12 cellular contexts compared by ENCODE assay signal in the genomic region with DNA sequence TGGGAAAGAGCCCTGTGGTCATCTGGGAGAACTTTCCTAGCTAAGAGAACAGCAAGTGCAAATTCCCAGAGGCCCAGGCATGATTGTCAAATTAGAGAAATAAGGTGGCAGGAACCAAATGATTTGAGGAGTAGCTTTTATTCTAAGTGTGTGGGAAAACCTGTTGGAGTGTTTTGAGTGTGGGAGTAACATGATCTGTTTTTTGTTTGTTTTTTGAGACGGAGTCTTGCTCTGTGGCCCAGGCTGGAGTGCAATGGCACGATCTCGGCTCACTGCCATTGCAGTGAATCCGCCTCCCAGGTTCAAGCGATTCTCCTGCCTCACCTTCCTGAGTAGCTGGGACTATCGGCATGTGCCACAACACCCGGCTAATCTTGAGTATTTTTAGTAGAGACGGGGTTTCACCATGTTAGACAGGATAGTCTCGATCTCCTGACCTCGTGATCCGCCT. TPM values are rescaled to one million over a fixed set of nuclear protein-coding genes. Genes with fewer than 3 reads are reported as not detected.
DNase-seq lines count a peak whose midpoint lies in the region; ATAC-seq and TF ChIP-seq lines count a peak whose summit lies in the region.
"Had no signal": no experiment of that assay in that cellular context is flagged by ENCODE, and none has a peak within 500 bp of the region (broad histone marks: within the 10 kb centered on the region; RNA-seq: fewer than 3 reads in every experiment).

No MANE protein-coding gene starts in this region.

- H3K36me3 Mint-ChIP-seq in GM23338 (ENCODE audit: low read depth) (peaks cover 62% of the 10 kb centered on the region), WTC11 (peaks cover 33% of the 10 kb centered on the region)

- no peak overlapping the region for H3K4me3 ChIP-seq in BLaER1
- peak overlapping the region; percentile 100 for H3K4me3 ChIP-seq in GM23338
- H3K4me3 ChIP-seq in mesenchymal stem cell (ENCODE audit: insufficient read depth in 1 of 2, low read depth in 1 of 2, low read length in 2 of 2): no peak overlapping the region
- no peak overlapping the region for H3K4me3 ChIP-seq in effector memory CD4-positive, alpha-beta T cell (ENCODE audit: insufficient read depth, low read depth, low read length, poor library complexity, severe bottlenecking)
- no peak overlapping the region for H3K4me3 ChIP-seq in ovary
- H3K4me3 ChIP-seq: skin epidermis had no signal

- no peak overlapping the region for H2BK120ac ChIP-seq in mesenchymal stem cell (ENCODE audit: low read depth, low read length)

- peak overlapping the region; percentile 60 for H3K27ac Mint-ChIP-seq in GM23338
- H3K27ac Mint-ChIP-seq in WTC11: peak overlapping the region; percentile 94

- no peak for ATAC-seq in GM23338
- ATAC-seq in WTC11: no peak

- H3K23ac ChIP-seq in mesenchymal stem cell (ENCODE audit: low read length in 2 of 2): no peak overlapping the region

- no peak overlapping the region for H2BK5ac ChIP-seq in mesenchymal stem cell (ENCODE audit: low read depth, low read length, poor library complexity, severe bottlenecking)

- H3K14ac ChIP-seq in mesenchymal stem cell (ENCODE audit: low read length in 2 of 2): no peak overlapping the region

- H3K4me1 Mint-ChIP-seq in GM23338: peaks cover 28% of the 10 kb centered on the region
- peaks cover 39% of the 10 kb centered on the region for H3K4me1 Mint-ChIP-seq in WTC11

- no peak overlapping the region for H3K18ac ChIP-seq in mesenchymal stem cell (ENCODE audit: low read depth in 1 of 2, low read length in 2 of 2)

- H3K79me2 ChIP-seq in GM23338 (replicated peaks; ENCODE audit: insufficient read depth): peaks cover 73% of the 10 kb centered on the region

- no peak overlapping the region for H2BK12ac ChIP-seq in mesenchymal stem cell (ENCODE audit: low read length in 2 of 2)

- no peak overlapping the region for H2BK15ac ChIP-seq in mesenchymal stem cell (ENCODE audit: low read depth, poor library complexity, severe bottlenecking)

- no peak for TF ChIP-seq EP300 in ovary (IDR thresholded peaks at IDR 0.05)

- TF ChIP-seq CTCF in GM23338 (conservative IDR thresholded peaks at IDR 0.05; ENCODE audit: low read depth in 2 of 2) (no peak), WTC11 (IDR thresholded peaks at IDR 0.05) (no peak), ovary (IDR thresholded peaks at IDR 0.05) (no peak)

- no peak overlapping the region for H2AK5ac ChIP-seq in mesenchymal stem cell (ENCODE audit: low read length, severe bottlenecking)

- H2AFZ ChIP-seq in GM23338: no peak overlapping the region
- no peak overlapping the region for H2AFZ ChIP-seq in mesenchymal stem cell (ENCODE audit: low read depth, low read length)

- POLR2A ChIA-PET in WTC11 (lab: Charles Lee): interaction anchor here (2.5 to 2.8 kb wide), 2 partner anchors 19 to 24 kb away, joined by 6 to 23 read pairs; partner anchors contain the start of gene ZC3H4

- H3K27me3 ChIP-seq in BLaER1 (no peaks in the 10 kb centered on the region), GM23338 (ENCODE audit: insufficient read depth) (no peaks in the 10 kb centered on the region), mesenchymal stem cell (ENCODE audit: control insufficient read depth in 1 of 2, insufficient read depth in 1 of 2, low read length in 2 of 2) (no peaks in the 10 kb centered on the region), ovary (no peaks in the 10 kb centered on the region)
- no peaks in the 10 kb centered on the region for H3K27me3 ChIP-seq in effector memory CD4-positive, alpha-beta T cell (replicated peaks; ENCODE audit: control insufficient read depth, insufficient read depth, low read length, poor library complexity, severe bottlenecking)

- 0 out of 2 replicates have a peak, but pooled peaks cover 19% of the 10 kb centered on the region for H3F3A ChIP-seq in GM23338 (replicated peaks; ENCODE audit: low read depth)

- no peaks in the 10 kb centered on the region for H3K79me1 ChIP-seq in mesenchymal stem cell (replicated peaks; ENCODE audit: low read length, poor library complexity, severe bottlenecking)

- H3K9me2 ChIP-seq in GM23338 (ENCODE audit: insufficient read depth): no peaks in the 10 kb centered on the region

- no peak for DNase-seq in GM23338 (ENCODE audit: low spot score)
- no peak for DNase-seq in WTC11 (ENCODE audit: low spot score)
- no peak for DNase-seq in mesenchymal stem cell
- no peak for DNase-seq in NCI-H1417 (lab: John Stamatoyannopoulos, UW)
- no peak for DNase-seq in NCI-H2196 (lab: John Stamatoyannopoulos, UW; ENCODE audit: unreplicated experiment)
- DNase-seq in effector memory CD4-positive, alpha-beta T cell: no peak
- no peak for DNase-seq in ovary
- DNase-seq: DMS79, IMR-90, NCI-H524 had no signal

- peaks cover 40% of the 10 kb centered on the region for H3K4me1 ChIP-seq in BLaER1
- H3K4me1 ChIP-seq in GM23338 (ENCODE audit: insufficient read depth): peaks cover 28% of the 10 kb centered on the region
- H3K4me1 ChIP-seq in mesenchymal stem cell (ENCODE audit: control insufficient read depth, insufficient read depth, low read depth, low read length): peaks cover 6% of the 10 kb centered on the region
- H3K4me1 ChIP-seq in effector memory CD4-positive, alpha-beta T cell (ENCODE audit: control insufficient read depth, insufficient read depth, low read length, poor library complexity, severe bottlenecking): peaks cover 13% of the 10 kb centered on the region
- peaks cover 9% of the 10 kb centered on the region for H3K4me1 ChIP-seq in ovary (ENCODE audit: insufficient read depth)

- peaks cover 23% of the 10 kb centered on the region for H3K27me3 Mint-ChIP-seq in GM23338 (ENCODE audit: insufficient read depth, low read depth, poor library complexity)
- peaks cover 8% of the 10 kb centered on the region; the same call in 1 of the 2 replicates for H3K27me3 Mint-ChIP-seq in WTC11 (ENCODE audit: low read depth)

- peaks cover 71% of the 10 kb centered on the region for H4K20me1 ChIP-seq in BLaER1
- peaks cover 63% of the 10 kb centered on the region for H4K20me1 ChIP-seq in GM23338 (replicated peaks; ENCODE audit: insufficient read depth)

- intact Hi-C loops in ovary (cut with DNase I): no loop called here

- H3K27ac ChIP-seq in BLaER1 (no peak overlapping the region), GM23338 (ENCODE audit: low read depth) (0 out of 2 replicates have a peak overlapping the region, but pooled peaks have one; percentile 97), mesenchymal stem cell (ENCODE audit: low read length, poor library complexity, severe bottlenecking) (no peak overlapping the region), ovary (no peak overlapping the region)
- no peak overlapping the region for H3K27ac ChIP-seq in effector memory CD4-positive, alpha-beta T cell (ENCODE audit: insufficient read depth, low read length, poor library complexity, severe bottlenecking)

- H3K9ac ChIP-seq in BLaER1 (peak overlapping the region; percentile 98; the same call in 1 of the 2 replicates), mesenchymal stem cell (ENCODE audit: low read length) (peak overlapping the region; percentile 96)

- H3K9me3 Mint-ChIP-seq in GM23338 (peaks cover 10% of the 10 kb centered on the region), WTC11 (peaks cover 6% of the 10 kb centered on the region)

- H3K4ac ChIP-seq in mesenchymal stem cell (ENCODE audit: low read depth in 1 of 2, low read length in 2 of 2): no peak overlapping the region

- H4K8ac ChIP-seq in mesenchymal stem cell (ENCODE audit: low read length): no peak overlapping the region

- H3K4me2 ChIP-seq in BLaER1 (peak overlapping the region; percentile 91), GM23338 (peak overlapping the region; percentile 99), mesenchymal stem cell (ENCODE audit: low read length, poor library complexity, severe bottlenecking) (no peak overlapping the region)

- no peak overlapping the region for H4K91ac ChIP-seq in mesenchymal stem cell (ENCODE audit: low read length)

- TF ChIP-seq POLR2A in ovary (IDR thresholded peaks at IDR 0.05): no peak

- CTCF ChIA-PET in WTC11 (lab: Charles Lee): interaction anchor here (0.7 to 3.4 kb wide), 4 partner anchors 54 to 279 kb away, joined by 4 to 19 read pairs (median 16); no protein-coding TSS in a partner anchor

- H3K9me3 ChIP-seq in BLaER1: no peaks in the 10 kb centered on the region
- H3K9me3 ChIP-seq in mesenchymal stem cell (ENCODE audit: control insufficient read depth, low read length): no peaks in the 10 kb centered on the region
- H3K9me3 ChIP-seq in effector memory CD4-positive, alpha-beta T cell (ENCODE audit: control insufficient read depth, low read length): no peaks in the 10 kb centered on the region
- H3K9me3 ChIP-seq in ovary: no peaks in the 10 kb centered on the region

- H3K36me3 ChIP-seq in BLaER1 (peaks cover 57% of the 10 kb centered on the region), GM23338 (ENCODE audit: insufficient read depth) (peaks cover 16% of the 10 kb centered on the region; the same call in 1 of the 2 replicates), mesenchymal stem cell (ENCODE audit: control insufficient read depth in 1 of 2, insufficient read depth in 2 of 2, low read depth in 1 of 2, low read length in 2 of 2) (peaks cover 0 to 7% of the 10 kb centered on the region in 2 experiments), ovary (no peaks in the 10 kb centered on the region)
- no peaks in the 10 kb centered on the region for H3K36me3 ChIP-seq in effector memory CD4-positive, alpha-beta T cell (ENCODE audit: control insufficient read depth, insufficient read depth, low read length)

- 95% methylated on average over 11 of the region's 11 CpGs for WGBS in mesenchymal stem cell
- WGBS in ovary, 3 donors: 48 to 67% (median 51%) methylated on average over 11 of the region's 11 CpGs

- H3K4me3 Mint-ChIP-seq in GM23338 (peak overlapping the region; percentile 98), WTC11 (peak overlapping the region; percentile 96)

TF ChIP-seq in GM23338, 12 proteins besides CTCF, POLR2A, EP300 and RAD21 (continues in another document):
- no peak for TF ChIP-seq STAT1 (IDR thresholded peaks at IDR 0.05; ENCODE audit: unreplicated experiment)

RNA-seq across cellular contexts. Expression of gene SAE1, which starts 2.4 kb away (rescaled TPM):
- total RNA-seq in GM23338 (2014; rRNA removed; shearing (Covaris generic)): 236 and 258 TPM in 2 replicates
- 108 and 115 TPM in 2 replicates for polyA plus RNA-seq in GM23338 (2016; fragmentation: Nextera tagmentation; extraction: Ambion mirVana)
- 215 to 224 TPM (median 221 TPM) in 3 replicates for total RNA-seq in WTC11 (2021)
- 133 TPM for polyA plus RNA-seq in mesenchymal stem cell (2013, experiment 1 of 2)
- 135 TPM for polyA plus RNA-seq in mesenchymal stem cell (2013, experiment 2 of 2)
- 10 to 100 TPM; 25.5 to 64.8 (median 55.6) TPM for total RNA-seq in ovary
- 100 to 1,000 TPM in 1 of 2 donors, 10 to 100 TPM in 1; 47.4 to 138 TPM for polyA plus RNA-seq in ovary

RNA-seq across cellular contexts. Expression of gene ZC3H4, which starts 19.5 kb away (rescaled TPM):
- 33.8 and 36.9 TPM in 2 replicates for total RNA-seq in GM23338 (2014; rRNA removed; shearing (Covaris generic))
- polyA plus RNA-seq in GM23338 (2016; fragmentation: Nextera tagmentation; extraction: Ambion mirVana): 26.7 and 29.4 TPM in 2 replicates
- total RNA-seq in WTC11 (2021): 67.2 to 75.5 TPM (median 73.2 TPM) in 3 replicates
- 12.6 TPM for polyA plus RNA-seq in mesenchymal stem cell (2013, experiment 1 of 2)
- 12.7 TPM for polyA plus RNA-seq in mesenchymal stem cell (2013, experiment 2 of 2)
- 10 to 100 TPM; 10.7 to 58.2 (median 50.0) TPM for total RNA-seq in ovary
- 10 to 100 TPM; 18.5 to 38.8 TPM for polyA plus RNA-seq in ovary
